In the genomic region with DNA sequence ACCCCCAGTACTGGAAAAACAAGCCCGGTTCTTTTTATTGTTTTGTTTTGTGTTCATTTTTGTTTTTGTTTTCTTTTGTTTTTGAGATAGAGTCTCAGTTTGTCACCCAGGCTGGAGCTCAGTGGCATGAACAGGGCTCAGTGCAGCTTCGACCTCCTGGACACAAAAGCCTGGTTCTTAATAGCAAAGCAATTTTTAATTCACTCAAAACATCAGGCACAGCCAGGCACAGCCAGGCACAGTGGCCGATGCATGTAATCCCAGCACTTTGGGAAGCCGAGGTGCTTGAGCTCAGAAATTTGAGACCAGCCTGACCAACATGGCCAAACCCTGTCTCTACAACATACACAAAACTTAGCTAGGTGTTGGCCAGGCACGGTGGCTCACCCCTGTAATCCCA, we compare ENCODE assay signal across 16 cellular contexts.
"Had no signal": no experiment of that assay in that cellular context is flagged by ENCODE, and none has a peak within 500 bp of the region (broad histone marks: within the 10 kb centered on the region; RNA-seq: fewer than 3 reads in every experiment).

No MANE protein-coding gene starts in this region.

- H3K27ac ChIP-seq: colonic mucosa, thyroid gland, WERI-Rb-1 had no signal

- ATAC-seq: activated naive CD4-positive, alpha-beta T cell treated with anti-CD3 and anti-CD28 coated beads, Interleukin-2, amount 50 U/mL, for 72 hours; heart right ventricle; naive thymus-derived CD4-positive, alpha-beta T cell; stimulated activated memory B cell treated with anti-CD40 and anti-IgM and Interleukin-4, amounts not matched to agents 10 μg/mL and 1 μg/mL and 100 μg/mL, for 72 hours had no signal

- H3K27me3 ChIP-seq: adrenal gland, colonic mucosa, heart right ventricle, spleen, thyroid gland had no signal

- H3K9me3 ChIP-seq: adrenal gland, colonic mucosa, thyroid gland had no signal

- H3K4me3 ChIP-seq: adrenal gland, colonic mucosa, heart right ventricle, thyroid gland had no signal

- DNase-seq: activated CD4-positive, alpha-beta T cell treated with anti-CD3 and anti-CD28 coated beads for 1 hour; activated CD4-positive, alpha-beta T cell treated with anti-CD3 and anti-CD28 coated beads, Interleukin-2, amount 50 U/mL, for 4 hours; activated gamma-delta T cell treated with Interleukin-2 at 50 U/mL for 16 hours; central memory CD4-positive, alpha-beta T cell; colonic mucosa; erythroblast; heart right ventricle; kidney glomerular epithelial cell; naive thymus-derived CD4-positive, alpha-beta T cell; spleen; stimulated activated CD4-positive, alpha-beta T cell treated with anti-CD3 and anti-CD28 coated beads, Interleukin-4, amount 100 ng/mL, for 4 hours; thyroid gland; WERI-Rb-1 had no signal
